8 cellular contexts compared by ENCODE assay signal in genomic region chr9:127980706-127981558, GRCh38. TPM values are rescaled to one million over a fixed set of nuclear protein-coding genes. Genes with fewer than 3 reads are reported as not detected.
DNase-seq lines count a peak whose midpoint lies in the region; ATAC-seq lines count a peak whose summit lies in the region.

EEIG1 (minus strand) TSS chr9:127980989; CDS start chr9:127980137, 852 bp downstream.

- peaks cover 10% of the 10 kb centered on the region for H3K36me3 ChIP-seq in NT2/D1 (ENCODE audit: insufficient read depth, insufficient read length, low read length)
- no peaks in the 10 kb centered on the region for H3K36me3 ChIP-seq in mesendoderm (ENCODE audit: control insufficient read depth, insufficient read depth, low read length)

- DNase-seq in COR-L47 (lab: John Stamatoyannopoulos, UW) (peak; percentile 89), HUDEP-2 (lab: John Stamatoyannopoulos, UW; ENCODE audit: unreplicated experiment in 76 of 76) (peak in 74 of 76 experiments; percentile 25 to 96 (median 85)), NT2/D1 (ENCODE audit: low read depth, low spot score) (peak; percentile 92), mesendoderm (peak; percentile 96)
- peak; percentile 88 to 95 (median 94) for DNase-seq in activated CD8-positive, alpha-beta memory T cell treated with anti-CD3 and anti-CD28 coated beads for 48 hours (ENCODE audit: low read depth in 2 of 3, low spot score in 2 of 3)
- peak; percentile 97 for DNase-seq in effector memory CD8-positive, alpha-beta T cell
- peak; percentile 93 for DNase-seq in stimulated activated CD8-positive, alpha-beta memory T cell treated with anti-CD3 and anti-CD28 coated beads, Interleukin-12 subunit alpha, Interleukin-12 subunit beta, amount 100 ng/mL, for 24 hours (ENCODE audit: extremely low read depth)

- peak within 1 kb of the TSS; percentile 93 to 99 for H3K27ac Mint-ChIP-seq in effector memory CD8-positive, alpha-beta T cell

- H3K79me1 ChIP-seq in mesendoderm (ENCODE audit: low read length) = peaks cover 23% of the 10 kb centered on the region

- peak within 1 kb of the TSS; percentile 17 for H4K8ac ChIP-seq in mesendoderm (ENCODE audit: low read depth, low read length)

- H3K9me3 ChIP-seq in NT2/D1 (ENCODE audit: insufficient read depth, low read length) = no peaks in the 10 kb centered on the region

- H3K18ac ChIP-seq in mesendoderm (ENCODE audit: low read length) = peak within 1 kb of the TSS; percentile 86

- peak within 1 kb of the TSS; percentile 95 to 98 for H3K4me3 Mint-ChIP-seq in effector memory CD8-positive, alpha-beta T cell

- H3K4me1 ChIP-seq in NT2/D1 (ENCODE audit: insufficient read depth, insufficient read length) = peaks cover 22% of the 10 kb centered on the region
- H3K4me1 ChIP-seq in mesendoderm (ENCODE audit: control insufficient read depth, low read depth, low read length) = peaks cover 8% of the 10 kb centered on the region

- H3K27me3 Mint-ChIP-seq in effector memory CD8-positive, alpha-beta T cell = no peaks in the 10 kb centered on the region

- no peak within 1 kb of the TSS for H4K5ac ChIP-seq in mesendoderm (ENCODE audit: low read length)

- H2BK120ac ChIP-seq in mesendoderm (ENCODE audit: low read depth, low read length) = peak within 1 kb of the TSS; percentile 19

- H2AK5ac ChIP-seq in mesendoderm (ENCODE audit: low read length) = peak within 1 kb of the TSS; percentile 29

- peaks cover 37% of the 10 kb centered on the region for H3K79me2 ChIP-seq in mesendoderm (ENCODE audit: control insufficient read depth, insufficient read depth, low read length)

- no peak within 1 kb of the TSS for H2BK15ac ChIP-seq in mesendoderm (replicated peaks; ENCODE audit: low read depth)

- H2BK5ac ChIP-seq in mesendoderm (ENCODE audit: low read length) = peak within 1 kb of the TSS; percentile 36

- H3K4me1 Mint-ChIP-seq in effector memory CD8-positive, alpha-beta T cell (ENCODE audit: low read depth in 2 of 2) = peaks cover 29 to 30% of the 10 kb centered on the region in 2 donors

- H3K56ac ChIP-seq in mesendoderm (ENCODE audit: low read length) = peak within 1 kb of the TSS; percentile 93

- H3K27me3 ChIP-seq in NT2/D1 (ENCODE audit: insufficient read depth, insufficient read length) (no peaks in the 10 kb centered on the region), mesendoderm (ENCODE audit: insufficient read depth, low read length, poor library complexity) (no peaks in the 10 kb centered on the region)

- H3K4me2 ChIP-seq in mesendoderm (ENCODE audit: low read length) = peak within 1 kb of the TSS; percentile 56

- H3K4ac ChIP-seq in mesendoderm (ENCODE audit: low read depth, low read length) = peak within 1 kb of the TSS; percentile 82

- peak within 1 kb of the TSS; percentile 75 for H3K4me3 ChIP-seq in NT2/D1 (ENCODE audit: insufficient read length, low read depth)
- peak within 1 kb of the TSS; percentile 68 for H3K4me3 ChIP-seq in mesendoderm (ENCODE audit: low read length)

- peak within 1 kb of the TSS; percentile 57 for H3K23ac ChIP-seq in mesendoderm (ENCODE audit: low read length)

- ATAC-seq in GM21367 (IDR thresholded peaks at IDR 0.05; ENCODE audit: unreplicated experiment) = peak; percentile 61
- ATAC-seq in effector memory CD8-positive, alpha-beta T cell (replicated peaks) = peak; percentile 85

- WGBS in mesendoderm (ENCODE audit: extremely low coverage, insufficient coverage, low lambda C conversion rate) = no CpG with 5 or more reads among the region's 93 CpGs

- peak within 1 kb of the TSS; percentile 93 for H3K9ac ChIP-seq in NT2/D1 (ENCODE audit: insufficient read length, low read depth)
- peak within 1 kb of the TSS; percentile 87 for H3K9ac ChIP-seq in mesendoderm (ENCODE audit: low read length)

- peaks cover 29% of the 10 kb centered on the region for H3K36me3 Mint-ChIP-seq in effector memory CD8-positive, alpha-beta T cell (ENCODE audit: insufficient read depth)

- peak within 1 kb of the TSS; percentile 96 for H3K27ac ChIP-seq in mesendoderm (ENCODE audit: low read depth, low read length)

- no peaks in the 10 kb centered on the region for H3K9me3 Mint-ChIP-seq in effector memory CD8-positive, alpha-beta T cell

RNA-seq across cellular contexts. Expression of gene EEIG1, which starts in this region (rescaled TPM):
- polyA plus RNA-seq in mesendoderm (2013, experiment 1 of 2) = 17.5 TPM
- polyA plus RNA-seq in mesendoderm (2013, experiment 2 of 2) = 16.7 TPM

Comparison
In these comparisons a context has a peak if more than half of its experiments do, and no peak if none do; other contexts are left out.
1. Peak in every context shown above with its lines: DNase-seq, ATAC-seq, H3K4me3 ChIP-seq and H3K27ac ChIP-seq.